In the genomic region with DNA sequence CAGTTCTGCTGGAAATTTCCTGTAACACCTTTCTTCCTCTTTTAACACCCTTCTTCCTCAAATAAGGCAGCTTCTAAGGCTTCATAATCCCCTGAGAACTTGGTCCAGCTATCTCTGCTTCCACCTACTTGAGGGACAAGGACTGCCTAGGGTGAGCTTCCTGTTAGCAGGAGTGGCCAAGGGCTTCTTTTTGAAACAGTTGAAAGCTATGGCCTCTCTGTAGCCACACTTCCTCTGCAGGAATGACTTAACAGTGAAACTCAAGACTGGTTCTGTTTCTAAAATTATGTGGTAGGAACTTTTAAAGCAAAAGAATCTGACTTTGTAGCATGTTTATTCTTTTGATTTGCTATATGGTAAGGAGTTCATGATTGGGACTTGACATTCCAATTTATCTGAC, we compare ENCODE assay signal across 17 cellular contexts.
DNase-seq lines count a peak whose midpoint lies in the region; ATAC-seq and TF ChIP-seq lines count a peak whose summit lies in the region.
"Had no signal": no experiment of that assay in that cellular context is flagged by ENCODE, and none has a peak within 500 bp of the region (broad histone marks: within the 10 kb centered on the region; RNA-seq: fewer than 3 reads in every experiment).

No MANE protein-coding gene starts in this region.

- H3K9me3 Mint-ChIP-seq in CD4-positive, alpha-beta T cell: no peaks in the 10 kb centered on the region
- H3K9me3 Mint-ChIP-seq: CD4-positive, CD25-positive, alpha-beta regulatory T cell; H9 had no signal

- H3F3A ChIP-seq in Loucy (ENCODE audit: low read depth): no peaks in the 10 kb centered on the region

- H3K9me3 ChIP-seq in Loucy (ENCODE audit: insufficient read depth, low read depth, low read length): no peaks in the 10 kb centered on the region
- no peaks in the 10 kb centered on the region for H3K9me3 ChIP-seq in suprapubic skin
- H3K9me3 ChIP-seq in CD4-positive, alpha-beta T cell (ENCODE audit: control insufficient read depth, low read length): no peaks in the 10 kb centered on the region
- H3K9me3 ChIP-seq: BLaER1 treated with 17β-estradiol and CSF1 and Interleukin-3, amounts not matched to agents 10 nM and 100 nM had no signal

- no peak overlapping the region for H3K4me3 ChIP-seq in Loucy (ENCODE audit: low read length, poor library complexity, severe bottlenecking)
- H3K4me3 ChIP-seq in suprapubic skin: no peak overlapping the region
- H3K4me3 ChIP-seq: BLaER1 treated with 17β-estradiol and CSF1 and Interleukin-3, amounts not matched to agents 10 nM and 100 nM had no signal

- H3K9ac ChIP-seq in Loucy (ENCODE audit: low read depth, low read length, poor library complexity, severe bottlenecking): no peak overlapping the region
- H3K9ac ChIP-seq: BLaER1 treated with 17β-estradiol and CSF1 and Interleukin-3, amounts not matched to agents 10 nM and 100 nM had no signal

- H3K79me2 ChIP-seq in Loucy (ENCODE audit: insufficient read depth, low read length): no peaks in the 10 kb centered on the region

- CTCF ChIA-PET in CD4-positive, alpha-beta T cell (lab: Charles Lee): no interaction called here

- H3K36me3 ChIP-seq in Loucy (ENCODE audit: insufficient read depth, low read length): no peaks in the 10 kb centered on the region
- no peaks in the 10 kb centered on the region for H3K36me3 ChIP-seq in suprapubic skin
- H3K36me3 ChIP-seq: BLaER1 treated with 17β-estradiol and CSF1 and Interleukin-3, amounts not matched to agents 10 nM and 100 nM had no signal

- no peak for TF ChIP-seq EP300 in suprapubic skin (IDR thresholded peaks at IDR 0.05)

- H3K4me1 ChIP-seq in Loucy (ENCODE audit: insufficient read depth, low read length, poor library complexity, severe bottlenecking) (peaks cover 7% of the 10 kb centered on the region), suprapubic skin (no peaks in the 10 kb centered on the region)

- no peaks in the 10 kb centered on the region for H3K36me3 Mint-ChIP-seq in CD4-positive, alpha-beta T cell (ENCODE audit: low read depth)
- H3K36me3 Mint-ChIP-seq: CD4-positive, CD25-positive, alpha-beta regulatory T cell had no signal

- no peak overlapping the region for H3K27ac Mint-ChIP-seq in CD4-positive, alpha-beta T cell
- H3K27ac Mint-ChIP-seq: B cell; CD4-positive, CD25-positive, alpha-beta regulatory T cell; H9 had no signal

- no peak for TF ChIP-seq POLR2A in suprapubic skin (IDR thresholded peaks at IDR 0.05)

- no peaks in the 10 kb centered on the region for H4K20me1 ChIP-seq in Loucy (ENCODE audit: insufficient read depth, low read length, poor library complexity, severe bottlenecking)
- H4K20me1 ChIP-seq: BLaER1 treated with 17β-estradiol and CSF1 and Interleukin-3, amounts not matched to agents 10 nM and 100 nM had no signal

- H3K4me3 Mint-ChIP-seq in CD4-positive, alpha-beta T cell: no peak overlapping the region
- H3K4me3 Mint-ChIP-seq: B cell; CD4-positive, CD25-positive, alpha-beta regulatory T cell; H9 had no signal

- H3K9me2 ChIP-seq in Loucy (replicated peaks; ENCODE audit: low read depth, low read length): no peaks in the 10 kb centered on the region

- peak overlapping the region; percentile 49; the same call in 1 of the 2 replicates for H2AFZ ChIP-seq in Loucy (ENCODE audit: low read length)

- intact Hi-C loops in CD4-positive, alpha-beta T cell (cut with DNase I, micrococcal nuclease): no loop called here

- TF ChIP-seq CTCF in Loucy (conservative IDR thresholded peaks at IDR 0.05; ENCODE audit: low read length) (no peak), suprapubic skin (IDR thresholded peaks at IDR 0.05) (no peak)
- no peak for TF ChIP-seq CTCF in CD4-positive, alpha-beta T cell (IDR thresholded peaks at IDR 0.05)

- no peaks in the 10 kb centered on the region for H3K4me1 Mint-ChIP-seq in CD4-positive, alpha-beta T cell (ENCODE audit: low read depth)
- H3K4me1 Mint-ChIP-seq: B cell; CD4-positive, CD25-positive, alpha-beta regulatory T cell; H9 had no signal

- ATAC-seq in GM19035 (IDR thresholded peaks at IDR 0.05; ENCODE audit: unreplicated experiment) (peak; percentile 60), GM21723 (IDR thresholded peaks at IDR 0.05; ENCODE audit: unreplicated experiment) (peak; percentile 77), GM21360 (IDR thresholded peaks at IDR 0.05; ENCODE audit: unreplicated experiment) (no peak)
- ATAC-seq in CD4-positive, alpha-beta T cell (ENCODE audit: poor library complexity): no peak

- H3K27me3 ChIP-seq in Loucy (ENCODE audit: insufficient read depth, low read length, poor library complexity, severe bottlenecking): no peaks in the 10 kb centered on the region
- no peaks in the 10 kb centered on the region for H3K27me3 ChIP-seq in suprapubic skin
- no peaks in the 10 kb centered on the region for H3K27me3 ChIP-seq in CD4-positive, alpha-beta T cell (ENCODE audit: control insufficient read depth, insufficient read depth, low read length)
- H3K27me3 ChIP-seq: BLaER1 treated with 17β-estradiol and CSF1 and Interleukin-3, amounts not matched to agents 10 nM and 100 nM had no signal

- no peak overlapping the region for H3K27ac ChIP-seq in suprapubic skin
- H3K27ac ChIP-seq in CD4-positive, alpha-beta T cell (ENCODE audit: low read depth, low read length): no peak overlapping the region
- H3K27ac ChIP-seq: BLaER1 treated with 17β-estradiol and CSF1 and Interleukin-3, amounts not matched to agents 10 nM and 100 nM; HL-60 had no signal

- H3K27me3 Mint-ChIP-seq in CD4-positive, alpha-beta T cell: no peaks in the 10 kb centered on the region
- H3K27me3 Mint-ChIP-seq: CD4-positive, CD25-positive, alpha-beta regulatory T cell had no signal

- POLR2A ChIA-PET in CD4-positive, alpha-beta T cell (lab: Charles Lee): no interaction called here

- DNase-seq in CD1c-positive myeloid dendritic cell (ENCODE audit: extremely low spot score) (peak; percentile 47), suprapubic skin (ENCODE audit: low spot score in 2 of 2) (no peak), kidney tubule cell (ENCODE audit: low spot score) (no peak)
- no peak for DNase-seq in CD4-positive, alpha-beta T cell
- DNase-seq: 8988T; CD4-positive, CD25-positive, alpha-beta regulatory T cell; DMS153; DMS79; GDM1; H9 had no signal

- H3K4me2 ChIP-seq in Loucy (ENCODE audit: low read depth, low read length, poor library complexity, severe bottlenecking): no peak overlapping the region
- H3K4me2 ChIP-seq: BLaER1 treated with 17β-estradiol and CSF1 and Interleukin-3, amounts not matched to agents 10 nM and 100 nM had no signal

Comparison
In these comparisons a context has a peak if more than half of its experiments do, and no peak if none do; other contexts are left out.
1. ATAC-seq: peak in GM19035 (single experiment) and GM21723 (single experiment); none in GM21360 (single experiment) and CD4-positive, alpha-beta T cell (single experiment).